ENCODE assay signal across 8 cellular contexts in the genomic region with DNA sequence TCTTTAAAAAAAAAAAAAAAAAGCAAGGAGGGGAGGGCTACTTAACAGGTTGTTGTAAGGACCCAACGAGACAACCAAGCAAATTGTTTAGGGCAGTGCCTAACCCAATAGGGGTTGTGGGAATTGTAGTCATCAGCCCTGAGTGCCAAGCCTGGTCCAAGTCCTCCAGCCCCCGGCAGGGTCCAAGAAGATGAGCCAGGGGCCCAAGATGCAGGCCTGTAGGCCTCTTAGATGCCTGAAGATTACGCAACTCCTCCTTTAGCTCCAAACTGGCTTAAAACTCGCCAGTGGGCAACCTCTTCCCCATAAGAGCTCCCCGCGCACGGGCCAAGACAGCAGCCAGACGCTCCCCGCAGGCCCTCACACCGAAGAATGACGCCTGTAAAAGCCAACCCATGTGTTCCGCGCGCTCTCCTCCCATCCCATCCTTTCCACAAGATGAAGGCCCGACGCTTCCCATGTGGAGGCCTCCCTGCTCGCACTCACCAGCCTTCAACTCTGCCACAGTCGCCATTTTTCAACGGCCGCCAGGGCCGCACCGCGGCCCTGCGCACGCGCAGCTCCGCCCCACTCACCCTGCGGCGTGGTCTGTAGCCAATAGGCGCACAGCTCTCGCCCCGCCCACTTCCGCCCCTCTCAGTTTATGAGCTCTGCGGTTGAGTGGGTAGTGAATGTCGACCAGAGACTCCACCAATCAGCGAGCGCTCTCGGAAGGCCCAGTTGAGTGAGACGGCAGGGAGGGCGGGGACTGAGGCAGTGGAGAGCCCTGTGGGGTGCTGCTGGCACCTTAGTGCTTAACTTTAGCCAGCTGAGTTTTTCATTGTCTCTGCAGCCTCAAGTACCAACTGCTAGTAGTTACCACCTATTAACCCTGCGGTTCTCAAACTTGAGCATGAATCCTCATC. TPM values are rescaled to one million over a fixed set of nuclear protein-coding genes. Genes with fewer than 3 reads are reported as not detected.
A peak's percentile ranks its signal among the peaks of the same experiment; 100 is the strongest.
DNase-seq lines count a peak whose midpoint lies in the region; ATAC-seq, FAIRE-seq and TF ChIP-seq lines count a peak whose summit lies in the region.

A gene with protein sequence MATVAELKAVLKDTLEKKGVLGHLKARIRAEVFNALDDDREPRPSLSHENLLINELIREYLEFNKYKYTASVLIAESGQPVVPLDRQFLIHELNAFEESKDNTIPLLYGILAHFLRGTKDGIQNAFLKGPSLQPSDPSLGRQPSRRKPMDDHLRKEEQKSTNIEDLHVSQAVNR (minus strand): TSS at position 532 of the 905 bp plus-strand sequence. CDS start 18 bp downstream, at position 514.

- H3K27me3 Mint-ChIP-seq in activated T-cell treated with anti-CD3 and anti-CD28 coated beads, Interleukin-2, amount 50 U/mL, for 72 hours (ENCODE audit: low read depth), result no peaks in the 10 kb centered on the region
- H3K27me3 Mint-ChIP-seq in naive B cell, result no peaks in the 10 kb centered on the region
- no peaks in the 10 kb centered on the region for H3K27me3 Mint-ChIP-seq in stimulated activated memory B cell treated with anti-CD40 and anti-IgM and Interleukin-4, amounts not matched to agents 10 μg/mL and 1 μg/mL and 100 μg/mL, for 72 hours

- H3K4me3 ChIP-seq in DND-41 (ENCODE audit: low read depth in 1 of 2, low read length in 2 of 2), result peak within 1 kb of the TSS; percentile 78 to 98
- peak within 1 kb of the TSS; percentile 89 to 95 (median 93) for H3K4me3 ChIP-seq in esophagus squamous epithelium

- peak within 1 kb of the TSS; percentile 91 for H3K27ac ChIP-seq in DND-41 (ENCODE audit: low read length)
- H3K27ac ChIP-seq in KOPT-K1 (ENCODE audit: low read depth, low read length, poor library complexity, severe bottlenecking), result peak within 1 kb of the TSS; percentile 94
- peak within 1 kb of the TSS; percentile 94 to 98 (median 97) for H3K27ac ChIP-seq in esophagus squamous epithelium

- H2AFZ ChIP-seq in DND-41 (ENCODE audit: low read depth, low read length), result peak within 1 kb of the TSS; percentile 80

- peaks cover 2 to 4% of the 10 kb centered on the region in 2 donors for H3K36me3 Mint-ChIP-seq in activated T-cell treated with anti-CD3 and anti-CD28 coated beads, Interleukin-2, amount 50 U/mL, for 72 hours (ENCODE audit: insufficient read depth in 2 of 2)
- no peaks in the 10 kb centered on the region for H3K36me3 Mint-ChIP-seq in naive B cell
- H3K36me3 Mint-ChIP-seq in stimulated activated memory B cell treated with anti-CD40 and anti-IgM and Interleukin-4, amounts not matched to agents 10 μg/mL and 1 μg/mL and 100 μg/mL, for 72 hours, result peaks cover 6% of the 10 kb centered on the region

- peak within 1 kb of the TSS; percentile 87 to 93 for H3K4me3 Mint-ChIP-seq in activated T-cell treated with anti-CD3 and anti-CD28 coated beads, Interleukin-2, amount 50 U/mL, for 72 hours
- peak within 1 kb of the TSS; percentile 97 to 100 (median 99) for H3K4me3 Mint-ChIP-seq in naive B cell
- peak within 1 kb of the TSS; percentile 90 for H3K4me3 Mint-ChIP-seq in stimulated activated memory B cell treated with anti-CD40 and anti-IgM and Interleukin-4, amounts not matched to agents 10 μg/mL and 1 μg/mL and 100 μg/mL, for 72 hours

- no peaks in the 10 kb centered on the region for H3K9me3 Mint-ChIP-seq in activated T-cell treated with anti-CD3 and anti-CD28 coated beads, Interleukin-2, amount 50 U/mL, for 72 hours
- H3K9me3 Mint-ChIP-seq in naive B cell, result no peaks in the 10 kb centered on the region
- H3K9me3 Mint-ChIP-seq in stimulated activated memory B cell treated with anti-CD40 and anti-IgM and Interleukin-4, amounts not matched to agents 10 μg/mL and 1 μg/mL and 100 μg/mL, for 72 hours, result no peaks in the 10 kb centered on the region

- peak within 1 kb of the TSS; percentile 89 for H3K27ac Mint-ChIP-seq in activated T-cell treated with anti-CD3 and anti-CD28 coated beads, Interleukin-2, amount 50 U/mL, for 72 hours
- H3K27ac Mint-ChIP-seq in naive B cell, result peak within 1 kb of the TSS; percentile 93 to 99 (median 98)
- peak within 1 kb of the TSS; percentile 92 for H3K27ac Mint-ChIP-seq in stimulated activated memory B cell treated with anti-CD40 and anti-IgM and Interleukin-4, amounts not matched to agents 10 μg/mL and 1 μg/mL and 100 μg/mL, for 72 hours

- H4K20me1 ChIP-seq in DND-41 (ENCODE audit: insufficient read depth, low read length), result peaks cover 5% of the 10 kb centered on the region; the same call in 1 of the 2 replicates

- no peaks in the 10 kb centered on the region for H3K27me3 ChIP-seq in DND-41 (ENCODE audit: insufficient read depth, low read length, poor library complexity)
- no peaks in the 10 kb centered on the region for H3K27me3 ChIP-seq in esophagus squamous epithelium

- H3K4me1 ChIP-seq in DND-41 (ENCODE audit: insufficient read depth, low read length), result peaks cover 29% of the 10 kb centered on the region
- H3K4me1 ChIP-seq in esophagus squamous epithelium, result peaks cover 23 to 65% (median 26%) of the 10 kb centered on the region in 3 donors

- H3K9ac ChIP-seq in DND-41 (ENCODE audit: low read depth, low read length), result peak within 1 kb of the TSS; percentile 84

- H3K9me3 ChIP-seq in DND-41 (ENCODE audit: insufficient read depth, low read length, severe bottlenecking) (no peaks in the 10 kb centered on the region), KOPT-K1 (ENCODE audit: insufficient read depth, low read length, poor library complexity, severe bottlenecking) (no peaks in the 10 kb centered on the region), esophagus squamous epithelium (no peaks in the 10 kb centered on the region)

- peak; percentile 84 for FAIRE-seq in RCC 7860 (lab: Jason Lieb, UNC)

- DNase-seq in DND-41 (peak; percentile 100), RCC 7860 (ENCODE audit: low spot score) (peak; percentile 98), esophagus squamous epithelium (lab: John Stamatoyannopoulos, UW) (peak; percentile 98), naive B cell (peak; percentile 99)
- peak; percentile 100 for DNase-seq in activated T-cell treated with anti-CD3 and anti-CD28 coated beads, Interleukin-2, amount 50 U/mL, for 72 hours

- ATAC-seq in DND-41 (ENCODE audit: insufficient read depth, low read depth), result peak; percentile 99
- peak; percentile 99 for ATAC-seq in GM21786 (IDR thresholded peaks at IDR 0.05; ENCODE audit: unreplicated experiment)
- ATAC-seq in activated T-cell treated with anti-CD3 and anti-CD28 coated beads, Interleukin-2, amount 50 U/mL, for 72 hours (replicated peaks in 1 of 2), result peak; percentile 99
- peak; percentile 97 to 98 for ATAC-seq in naive B cell (ENCODE audit: low read depth in 2 of 2)
- peak; percentile 100 for ATAC-seq in stimulated activated memory B cell treated with anti-CD40 and anti-IgM and Interleukin-4, amounts not matched to agents 10 μg/mL and 1 μg/mL and 100 μg/mL, for 72 hours

- intact Hi-C loops in esophagus squamous epithelium (cut with DNase I), result loop anchor here (10.0 kb wide), 1 partner anchor 56 kb away; a partner anchor contains a TSS

- peak within 1 kb of the TSS; percentile 84 for H3K4me2 ChIP-seq in DND-41 (ENCODE audit: insufficient read depth, low read length)

- TF ChIP-seq POLR2A in esophagus squamous epithelium (IDR thresholded peaks at IDR 0.05), result peak in 3 of 4 donors; percentile 64 to 86 (median 81)

- peaks cover 28% of the 10 kb centered on the region for H3K4me1 Mint-ChIP-seq in activated T-cell treated with anti-CD3 and anti-CD28 coated beads, Interleukin-2, amount 50 U/mL, for 72 hours (ENCODE audit: low read depth)
- H3K4me1 Mint-ChIP-seq in naive B cell, result peaks cover 26 to 35% (median 26%) of the 10 kb centered on the region in 3 donors
- H3K4me1 Mint-ChIP-seq in stimulated activated memory B cell treated with anti-CD40 and anti-IgM and Interleukin-4, amounts not matched to agents 10 μg/mL and 1 μg/mL and 100 μg/mL, for 72 hours, result peaks cover 26% of the 10 kb centered on the region

- WGBS in esophagus squamous epithelium, 2 donors, result 1% methylated on average over 15 to 34 of the region's 41 CpGs

- H3K36me3 ChIP-seq in DND-41 (ENCODE audit: insufficient read depth, low read length) (peaks cover 10% of the 10 kb centered on the region), KOPT-K1 (ENCODE audit: insufficient read depth, low read length) (peaks cover 13% of the 10 kb centered on the region), esophagus squamous epithelium (peaks cover 0 to 8% (median under 1%) of the 10 kb centered on the region in 3 donors)

- no peak for TF ChIP-seq CTCF in DND-41 (IDR thresholded peaks at IDR 0.05; ENCODE audit: borderline replicate concordance, extremely low read depth, low read length, poor library complexity, severe bottlenecking)
- TF ChIP-seq CTCF in esophagus squamous epithelium (IDR thresholded peaks at IDR 0.05), result peak in 4 of 6 experiments; percentile 34 to 57 (median 51)

- peaks cover 50% of the 10 kb centered on the region for H3K79me2 ChIP-seq in DND-41 (ENCODE audit: insufficient read depth, low read length)

RNA-seq across cellular contexts. Expression of the gene that starts here (rescaled TPM):
- 10 to 100 TPM; 59.4 to 81.5 TPM for total RNA-seq in activated T-cell treated with anti-CD3 and anti-CD28 coated beads, Interleukin-2, amount 50 U/mL, for 72 hours
- 10 to 100 TPM; 36.1 to 74.3 (median 42.5) TPM for total RNA-seq in esophagus squamous epithelium
- polyA plus RNA-seq in naive B cell (ENCODE audit: low read depth in 6 of 6), result 10 to 100 TPM; 33.2 to 52.3 (median 41.9) TPM

Comparison
In these comparisons a context has a peak if more than half of its experiments do, and no peak if none do; other contexts are left out.
1. Peak in every context shown above with its lines: DNase-seq, ATAC-seq, H3K4me3 ChIP-seq and H3K27ac ChIP-seq.